Comparison of ENCODE assay signal across 25 cellular contexts in genomic region chr17:7056386-7056785, GRCh38. TPM values are rescaled to one million over a fixed set of nuclear protein-coding genes. Genes with fewer than 3 reads are reported as not detected.
DNase-seq lines count a peak whose midpoint lies in the region; ATAC-seq and TF ChIP-seq lines count a peak whose summit lies in the region.
"Had no signal": no experiment of that assay in that cellular context is flagged by ENCODE, and none has a peak within 500 bp of the region (broad histone marks: within the 10 kb centered on the region; RNA-seq: fewer than 3 reads in every experiment).

No MANE protein-coding gene starts in this region.

- H3K27me3 Mint-ChIP-seq in MCF 10A (ENCODE audit: insufficient read depth, unreplicated experiment) = no peaks in the 10 kb centered on the region
- H3K27me3 Mint-ChIP-seq: activated CD8-positive, alpha-beta T cell treated with anti-CD3 and anti-CD28 coated beads for 36 hours had no signal

- H3K36me3 ChIP-seq in breast epithelium (no peaks in the 10 kb centered on the region), Panc1 (ENCODE audit: control insufficient read depth, insufficient read depth, low read length) (no peaks in the 10 kb centered on the region)
- H3K36me3 ChIP-seq: stomach, transverse colon had no signal

- ATAC-seq in Panc1 = peak; percentile 15; the same call in 1 of the 2 replicates
- no peak for ATAC-seq in GM18861 (IDR thresholded peaks at IDR 0.05; ENCODE audit: unreplicated experiment)
- ATAC-seq: activated CD8-positive, alpha-beta T cell treated with anti-CD3 and anti-CD28 coated beads for 36 hours; activated naive CD8-positive, alpha-beta T cell treated with anti-CD3 and anti-CD28 coated beads, Interleukin-2, amount 50 U/mL, for 24 hours; mucosa of descending colon; sciatic nerve had no signal

- no peak overlapping the region for H3K4me3 Mint-ChIP-seq in MCF 10A (ENCODE audit: unreplicated experiment)
- H3K4me3 Mint-ChIP-seq: activated CD8-positive, alpha-beta T cell treated with anti-CD3 and anti-CD28 coated beads for 36 hours; activated naive CD8-positive, alpha-beta T cell treated with anti-CD3 and anti-CD28 coated beads, Interleukin-2, amount 50 U/mL, for 24 hours had no signal

- CTCF ChIA-PET in MCF 10A (lab: Yijun Ruan, JAX) = interaction anchor here (0.6 to 6.4 kb wide), 4 partner anchors 10 to 139 kb away, joined by 3 to 113 read pairs (median 6); no protein-coding TSS in a partner anchor
- CTCF ChIA-PET in Panc1 (lab: Charles Lee) = interaction anchor here (0.5 to 0.7 kb wide), 4 partner anchors 11 to 145 kb away, joined by 3 to 9 read pairs (median 4); no protein-coding TSS in a partner anchor

- in situ Hi-C loops in Panc1 (cut with HindIII; ENCODE audit: low pct_unique_long_range_greater_than_20kb, low sequenced_read_pairs) = no loop called here

- H3K27ac ChIP-seq in breast epithelium (no peak overlapping the region), Panc1 (ENCODE audit: low read length) (no peak overlapping the region)
- H3K27ac ChIP-seq: stomach, transverse colon had no signal

- no peak for TF ChIP-seq CTCF in MCF 10A (IDR thresholded peaks at IDR 0.05; ENCODE audit: unreplicated experiment)
- TF ChIP-seq CTCF in breast epithelium (IDR thresholded peaks at IDR 0.05) = no peak
- no peak for TF ChIP-seq CTCF in Panc1 (IDR thresholded peaks at IDR 0.05)
- TF ChIP-seq CTCF in epithelial cell of esophagus (IDR thresholded peaks at IDR 0.05; ENCODE audit: insufficient read depth, low read depth, low read length, missing control alignments) = no peak

- H3K36me3 Mint-ChIP-seq in MCF 10A (ENCODE audit: insufficient read depth, unreplicated experiment) = no peaks in the 10 kb centered on the region

- intact Hi-C loops in MCF 10A (cut with micrococcal nuclease) (no loop called here), breast epithelium (cut with DNase I; ENCODE audit: low total_unique reads) (no loop called here), Panc1 (cut with micrococcal nuclease; ENCODE audit: unreplicated experiment) (no loop called here)

- H3K4me3 ChIP-seq in breast epithelium (no peak overlapping the region), Panc1 (ENCODE audit: low read depth in 2 of 2, low read length in 2 of 2) (no peak overlapping the region), epithelial cell of esophagus (ENCODE audit: low read length) (no peak overlapping the region)
- H3K4me3 ChIP-seq: mucosa of descending colon, stomach, transverse colon had no signal

- POLR2A ChIA-PET in MCF 10A (lab: Yijun Ruan, JAX) = interaction anchor here (0.6 to 0.8 kb wide), 2 partner anchors 69 to 164 kb away, joined by 3 to 4 read pairs; no protein-coding TSS in a partner anchor
- POLR2A ChIA-PET in Panc1 (lab: Charles Lee) = no interaction called here

- no peak overlapping the region for H3K27ac Mint-ChIP-seq in MCF 10A (ENCODE audit: low read depth, unreplicated experiment)
- H3K27ac Mint-ChIP-seq: activated CD8-positive, alpha-beta T cell treated with anti-CD3 and anti-CD28 coated beads for 36 hours; activated naive CD8-positive, alpha-beta T cell treated with anti-CD3 and anti-CD28 coated beads, Interleukin-2, amount 50 U/mL, for 24 hours had no signal

- TF ChIP-seq POLR2A in breast epithelium (IDR thresholded peaks at IDR 0.05) = no peak

- DNase-seq in MCF 10A (ENCODE audit: unreplicated experiment) (peak; percentile 54), breast epithelium (ENCODE audit: low spot score in 2 of 2) (no peak), Panc1 (ENCODE audit: low read depth, low spot score) (no peak), epithelial cell of esophagus (ENCODE audit: low read depth) (peak; percentile 62), HPDE6-E6E7 (ENCODE audit: extremely low spot score) (no peak), NCI-H1436 treated with DMSO at 0.1 percent for 48 hours (lab: John Stamatoyannopoulos, UW) (no peak), anterior cingulate cortex (lab: John Stamatoyannopoulos, UW) (no peak)
- DNase-seq: 8988T; activated CD8-positive, alpha-beta T cell treated with anti-CD3 and anti-CD28 coated beads for 36 hours; activated gamma-delta T cell; activated naive CD8-positive, alpha-beta T cell treated with anti-CD3 and anti-CD28 coated beads, Interleukin-2, amount 50 U/mL, for 24 hours; C1 segment of cervical spinal cord; caudate nucleus; dermis blood vessel endothelial cell; Karpas-422; mucosa of descending colon; NCI-H1105 treated with DMSO at 0.1 percent for 48 hours; NCI-H524; stimulated activated CD4-positive, alpha-beta T cell treated with anti-CD3 and anti-CD28 coated beads, Interleukin-15, amount 100 ng/mL, for 24 hours; stomach; transverse colon had no signal

- H3K4me1 Mint-ChIP-seq in MCF 10A (ENCODE audit: insufficient read depth, unreplicated experiment) = peaks cover 18% of the 10 kb centered on the region

- BruUV-seq in MCF 10A (replicated peaks; lab: Mats Ljungman, UMichigan) (no TSS peak), Panc1 (replicated peaks; lab: Mats Ljungman, UMichigan) (no TSS peak)

- H3K4me1 ChIP-seq in breast epithelium (no peaks in the 10 kb centered on the region), Panc1 (ENCODE audit: control insufficient read depth, insufficient read depth, low read length) (peaks cover 16% of the 10 kb centered on the region; the same call in 1 of the 2 replicates)
- H3K4me1 ChIP-seq: transverse colon had no signal

- no peaks in the 10 kb centered on the region for H3K9me3 Mint-ChIP-seq in MCF 10A (ENCODE audit: unreplicated experiment)
- H3K9me3 Mint-ChIP-seq: activated CD8-positive, alpha-beta T cell treated with anti-CD3 and anti-CD28 coated beads for 36 hours; activated naive CD8-positive, alpha-beta T cell treated with anti-CD3 and anti-CD28 coated beads, Interleukin-2, amount 50 U/mL, for 24 hours had no signal

- no peaks in the 10 kb centered on the region for H3K9me3 ChIP-seq in breast epithelium
- no peaks in the 10 kb centered on the region for H3K9me3 ChIP-seq in Panc1 (ENCODE audit: control insufficient read depth, insufficient read depth, low read depth, low read length)
- H3K9me3 ChIP-seq: mucosa of descending colon, stomach, transverse colon had no signal

- H3K27me3 ChIP-seq in breast epithelium (no peaks in the 10 kb centered on the region), Panc1 (ENCODE audit: control insufficient read depth, insufficient read depth, low read length) (no peaks in the 10 kb centered on the region)
- H3K27me3 ChIP-seq: transverse colon had no signal

RNA-seq across cellular contexts. Expression of gene SLC16A11, which starts 12.5 kb away (rescaled TPM):
- total RNA-seq in MCF 10A (2022) (not detected in 2 replicates), breast epithelium (1 to 10 TPM in 2 of 3 donors, not detected in 1; 1.5 to 3.6 TPM), Panc1 (2021; ENCODE audit: unreplicated experiment) (not detected)
- 0.62 TPM for polyA plus RNA-seq in Panc1 (2012; ENCODE audit: insufficient read length)
- total RNA-seq: stomach had no signal
- polyA plus RNA-seq: neural cell had no signal

RNA-seq across cellular contexts. Expression of gene SLC16A13, which starts 20.6 kb away (rescaled TPM):
- total RNA-seq in MCF 10A (2022) (7.5 and 11.1 TPM in 2 replicates), breast epithelium (1 to 10 TPM in 2 of 3 donors, under 1 TPM in 1; 0.32 to 3.5 (median 2.6) TPM), Panc1 (2021; ENCODE audit: unreplicated experiment) (13.1 TPM)
- polyA plus RNA-seq in Panc1 (2012; ENCODE audit: insufficient read length) = 10.7 TPM
- polyA plus RNA-seq: neural cell had no signal

RNA-seq across cellular contexts. Expression of gene CLEC10A, which starts 23.7 kb away (rescaled TPM):
- not detected in 2 replicates for total RNA-seq in MCF 10A (2022)
- total RNA-seq in breast epithelium = 10 to 100 TPM in 1 of 3 donors, 1 to 10 TPM in 2; 2.8 to 15.8 (median 2.9) TPM
- total RNA-seq in Panc1 (2021; ENCODE audit: unreplicated experiment) = not detected
- not detected for polyA plus RNA-seq in Panc1 (2012; ENCODE audit: insufficient read length)
- total RNA-seq: activated CD8-positive, alpha-beta T cell treated with anti-CD3 and anti-CD28 coated beads for 36 hours; endothelial cell of umbilical vein had no signal
- polyA plus RNA-seq: neural cell had no signal

RNA-seq across cellular contexts. Expression of gene BCL6B, which starts 33.5 kb away (rescaled TPM):
- total RNA-seq in MCF 10A (2022) (not detected in 2 replicates), breast epithelium (1 to 10 TPM; 1.4 to 5.9 (median 4.1) TPM), Panc1 (2021; ENCODE audit: unreplicated experiment) (0.18 TPM)
- 0.18 TPM for polyA plus RNA-seq in Panc1 (2012; ENCODE audit: insufficient read length)
- polyA plus RNA-seq: neural cell had no signal

RNA-seq across cellular contexts. Expression of gene RNASEK, which starts 44.0 kb away (rescaled TPM):
- 155 and 209 TPM in 2 replicates for total RNA-seq in MCF 10A (2022)
- total RNA-seq in breast epithelium = 100 to 1,000 TPM in 1 of 3 donors, 10 to 100 TPM in 2; 18.7 to 154 (median 93.4) TPM
- total RNA-seq in Panc1 (2021; ENCODE audit: unreplicated experiment) = 196 TPM
- 255 TPM for polyA plus RNA-seq in Panc1 (2012; ENCODE audit: insufficient read length)

Comparison
In these comparisons a context has a peak if more than half of its experiments do, and no peak if none do; other contexts are left out.
1. DNase-seq: peak in MCF 10A (single experiment) and epithelial cell of esophagus (single experiment); none in breast epithelium (0 of 2), Panc1 (single experiment), HPDE6-E6E7 (single experiment), NCI-H1436 treated with DMSO at 0.1 percent for 48 hours (single experiment) and anterior cingulate cortex (0 of 58).